ENCODE assay signal across 1 cellular context in the genomic region with DNA sequence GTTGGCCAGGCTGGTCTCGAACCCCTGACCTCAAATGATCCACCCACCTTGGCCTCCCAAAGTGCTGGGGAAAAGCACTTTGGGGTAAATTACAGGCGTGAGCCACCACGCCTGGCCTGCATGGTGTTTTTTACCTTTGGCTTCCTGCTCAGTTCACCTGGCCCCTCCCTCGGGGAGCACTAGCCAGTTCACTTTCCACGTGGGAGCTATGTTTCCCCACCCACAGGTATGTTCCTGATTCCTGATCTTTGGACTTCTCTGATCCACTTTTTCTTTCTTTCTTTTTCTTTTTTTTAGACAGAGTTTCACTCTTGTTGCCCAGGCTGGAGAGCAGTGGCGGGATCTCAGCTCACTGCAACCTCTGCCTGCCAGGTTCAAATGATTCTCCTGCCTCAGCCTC.
TF ChIP-seq lines count a peak whose summit lies in the region.

No MANE protein-coding gene starts in this region.

TF ChIP-seq in liver, 16 proteins besides CTCF, POLR2A, EP300 and RAD21 (continued from another document):
- TF ChIP-seq ATF3 (IDR thresholded peaks at IDR 0.05), result no peak
